23 cellular contexts compared by ENCODE assay signal in genomic region chr7:94336009-94336408, GRCh38. TPM values are rescaled to one million over a fixed set of nuclear protein-coding genes. Genes with fewer than 3 reads are reported as not detected.
DNase-seq lines count a peak whose midpoint lies in the region; ATAC-seq and TF ChIP-seq lines count a peak whose summit lies in the region.
"Had no signal": no experiment of that assay in that cellular context is flagged by ENCODE, and none has a peak within 500 bp of the region (broad histone marks: within the 10 kb centered on the region; RNA-seq: fewer than 3 reads in every experiment).

No MANE protein-coding gene starts in this region.

- TF ChIP-seq CTCF in foreskin keratinocyte (conservative IDR thresholded peaks at IDR 0.05) = no peak

- peaks cover 34% of the 10 kb centered on the region for H3K4me1 ChIP-seq in foreskin keratinocyte
- H3K4me1 ChIP-seq: A549 had no signal

- in situ Hi-C loops in SK-MEL-5 (cut with HindIII; ENCODE audit: low pct_unique_long_range_greater_than_20kb, low sequenced_read_pairs) = no loop called here

- no peak overlapping the region for H3K27ac ChIP-seq in foreskin keratinocyte
- H3K27ac ChIP-seq: A549, BLaER1, PC-9, SK-N-MC had no signal

- peak; percentile 27 for ATAC-seq in foreskin keratinocyte
- ATAC-seq in GM18907 (IDR thresholded peaks at IDR 0.05; ENCODE audit: unreplicated experiment) = no peak
- no peak for ATAC-seq in GM21786 (IDR thresholded peaks at IDR 0.05; ENCODE audit: unreplicated experiment)
- ATAC-seq: A549, Right ventricle myocardium inferior had no signal

- no peaks in the 10 kb centered on the region for H3K27me3 ChIP-seq in foreskin keratinocyte
- H3K27me3 ChIP-seq: BLaER1 had no signal

- peak; percentile 63 for DNase-seq in COLO829 (ENCODE audit: low spot score)
- peak; percentile 10 for DNase-seq in HT1080 (ENCODE audit: low read depth)
- DNase-seq in SK-MEL-5 (ENCODE audit: low read depth, low spot score) = peak; percentile 41
- no peak for DNase-seq in foreskin keratinocyte
- DNase-seq in NCI-H748 (lab: John Stamatoyannopoulos, UW; ENCODE audit: unreplicated experiment) = no peak
- DNase-seq in cortex of kidney (lab: John Stamatoyannopoulos, UW) = no peak
- DNase-seq: Calu3; CD4-positive, alpha-beta memory T cell; DMS53; H9; Kasumi-1; NCI-H1092 treated with DMSO at 0.1 percent for 48 hours; NCI-H146; NCI-H2081; NCI-H774; PC-9 had no signal

RNA-seq across cellular contexts. Expression of gene COL1A2, which starts 58.7 kb away (rescaled TPM):
- total RNA-seq in HT1080 (2014; rRNA removed; shearing (Covaris generic)) = 0.26 and 0.47 TPM in 2 replicates
- polyA plus RNA-seq in HT1080 (2015; cell fraction: cytosol; rRNA removed) = 2.5 and 3.2 TPM in 2 replicates
- 18.5 and 22.6 TPM in 2 replicates for polyA plus RNA-seq in HT1080 (2015; cell fraction: nucleus; rRNA removed)
- total RNA-seq in SK-MEL-5 (2014; rRNA removed; shearing (Covaris generic)) = 0.05 TPM in 2 replicates
- polyA plus RNA-seq in SK-MEL-5 (2015; cell fraction: cytosol; rRNA removed) = 0.02 TPM in 1 of 2 replicates, not detected in the other
- not detected in 2 replicates for polyA plus RNA-seq in SK-MEL-5 (2015; cell fraction: nucleus; rRNA removed)
- total RNA-seq in foreskin keratinocyte = 0.60 and 1.8 TPM in 2 replicates
- polyA plus RNA-seq in foreskin keratinocyte = 0.37 and 1.4 TPM in 2 replicates
- total RNA-seq: Calu3; CD4-positive, alpha-beta memory T cell; NCI-H460; PC-9 had no signal
- polyA plus RNA-seq: CD4-positive, alpha-beta memory T cell had no signal

Comparison
In these comparisons a context has a peak if more than half of its experiments do, and no peak if none do; other contexts are left out.
1. DNase-seq: peak in COLO829 (single experiment), HT1080 (single experiment) and SK-MEL-5 (single experiment); none in foreskin keratinocyte (0 of 2), NCI-H748 (single experiment) and cortex of kidney (single experiment).